In genomic region chr10:14153570-14154055, GRCh38 we compare ENCODE assay signal across 12 cellular contexts.
DNase-seq lines count a peak whose midpoint lies in the region; ATAC-seq and TF ChIP-seq lines count a peak whose summit lies in the region.
"Had no signal": no experiment of that assay in that cellular context is flagged by ENCODE, and none has a peak within 500 bp of the region (broad histone marks: within the 10 kb centered on the region; RNA-seq: fewer than 3 reads in every experiment).

No MANE protein-coding gene starts in this region.

- ATAC-seq in lower lobe of right lung (no peak), esophagus mucosa (no peak), GM19467 (IDR thresholded peaks at IDR 0.05; ENCODE audit: unreplicated experiment) (no peak)
- ATAC-seq in stimulated activated naive CD8-positive, alpha-beta T cell treated with anti-CD3 and anti-CD28 coated beads, Interleukin-15, Interleukin-2, amounts not matched to agents 100 U/mL and 50 U/mL, for 24 hours: no peak

- peak overlapping the region; percentile 3 for H3K4me3 ChIP-seq in lower lobe of right lung

- TF ChIP-seq POLR2A in erythroblast (IDR thresholded peaks at IDR 0.05; ENCODE audit: low read length): no peak

- H3K9me3 ChIP-seq in lower lobe of right lung: no peaks in the 10 kb centered on the region

- POLR2A ChIA-PET in RWPE1 (lab: Yijun Ruan, JAX; ENCODE audit: low non-redundant PET): no interaction called here

- no peaks in the 10 kb centered on the region for H3K4me1 ChIP-seq in lower lobe of right lung

- CTCF ChIA-PET in RWPE1 (lab: Yijun Ruan, JAX): no interaction called here

- intact Hi-C loops in lower lobe of right lung (cut with DNase I): no loop called here

- no peaks in the 10 kb centered on the region for H3K36me3 ChIP-seq in lower lobe of right lung

- H3K27ac ChIP-seq in lower lobe of right lung: no peak overlapping the region
- H3K27ac ChIP-seq in RWPE1: no peak overlapping the region

- DNase-seq in DMS 273 treated with DMSO at 0.1 percent for 48 hours (lab: John Stamatoyannopoulos, UW): peak; percentile 13
- DNase-seq in NCI-H524 treated with DMSO at 0.1 percent for 48 hours (lab: John Stamatoyannopoulos, UW): peak; percentile 34
- DNase-seq in erythroblast (lab: John Stamatoyannopoulos, UW): peak; percentile 11 to 22
- DNase-seq in lower lobe of right lung: no peak
- no peak for DNase-seq in RWPE1 (ENCODE audit: low spot score)
- no peak for DNase-seq in stimulated activated naive CD8-positive, alpha-beta T cell treated with anti-CD3 and anti-CD28 coated beads, Interleukin-15, Interleukin-2, amounts not matched to agents 100 U/mL and 50 U/mL, for 24 hours
- DNase-seq: caudate nucleus; EL; NCI-H1105; stimulated activated CD4-positive, alpha-beta T cell treated with anti-CD3 and anti-CD28 coated beads, Interleukin-4, amount 100 ng/mL, for 4 hours had no signal

- TF ChIP-seq CTCF in lower lobe of right lung (IDR thresholded peaks at IDR 0.05): no peak
- no peak for TF ChIP-seq CTCF in RWPE1 (conservative IDR thresholded peaks at IDR 0.05; ENCODE audit: low read depth)

- peaks cover 11% of the 10 kb centered on the region for H3K27me3 ChIP-seq in lower lobe of right lung (ENCODE audit: low read depth)

Comparison
In these comparisons a context has a peak if more than half of its experiments do, and no peak if none do; other contexts are left out.
1. DNase-seq: peak in DMS 273 treated with DMSO at 0.1 percent for 48 hours (single experiment), NCI-H524 treated with DMSO at 0.1 percent for 48 hours (single experiment) and erythroblast (2 of 2); none in lower lobe of right lung (single experiment), RWPE1 (single experiment) and stimulated activated naive CD8-positive, alpha-beta T cell treated with anti-CD3 and anti-CD28 coated beads, Interleukin-15, Interleukin-2, amounts not matched to agents 100 U/mL and 50 U/mL, for 24 hours (single experiment).